ENCODE assay signal across 11 cellular contexts in genomic region chr2:240465268-240465764, GRCh38. TPM values are rescaled to one million over a fixed set of nuclear protein-coding genes. Genes with fewer than 3 reads are reported as not detected.
A peak's percentile ranks its signal among the peaks of the same experiment; 100 is the strongest.
DNase-seq lines count a peak whose midpoint lies in the region; ATAC-seq, FAIRE-seq and TF ChIP-seq lines count a peak whose summit lies in the region.
"Had no signal": no experiment of that assay in that cellular context is flagged by ENCODE, and none has a peak within 500 bp of the region (broad histone marks: within the 10 kb centered on the region; RNA-seq: fewer than 3 reads in every experiment).

No MANE protein-coding gene starts in this region.

- H2AFZ ChIP-seq in K562 (ENCODE audit: low read depth, low read length): no peak overlapping the region

- H3K9me1 ChIP-seq in K562 (ENCODE audit: control insufficient read depth, insufficient read depth, low read length): no peaks in the 10 kb centered on the region

- H3K36me3 ChIP-seq in K562 (ENCODE audit: control insufficient read depth, insufficient read depth, low read length) (no peaks in the 10 kb centered on the region), thyroid gland (no peaks in the 10 kb centered on the region)

- TF ChIP-seq EP300 in K562 (IDR thresholded peaks at IDR 0.05; ENCODE audit: low read length): no peak

- no peaks in the 10 kb centered on the region for H4K20me1 ChIP-seq in K562 (replicated peaks; ENCODE audit: control insufficient read depth, insufficient read depth, low read length)

- no peak for FAIRE-seq in K562 (lab: Jason Lieb, UNC)

- 80% methylated on average over 17 of the region's 22 CpGs for WGBS in K562 (ENCODE audit: insufficient coverage, low coverage, missing lambda C conversion rate)
- WGBS in thyroid gland, 2 donors: 97 to 100% methylated on average over 9 to 19 of the region's 22 CpGs

- H3K4me3 ChIP-seq in K562 (no peak overlapping the region), thyroid gland (replicated peaks in 1 of 3) (no peak overlapping the region)

- POLR2A ChIA-PET in K562 (lab: Yijun Ruan, JAX): no interaction called here

- H3K4me1 ChIP-seq in K562 (replicated peaks in 1 of 2; ENCODE audit: control insufficient read depth in 2 of 2, insufficient read depth in 2 of 2, low read length in 2 of 2): peaks cover 0 to 7% of the 10 kb centered on the region in 2 experiments; a peak in 1 of 5 replicates
- H3K4me1 ChIP-seq in thyroid gland: no peaks in the 10 kb centered on the region

- intact Hi-C loops in K562 (cut with micrococcal nuclease): no loop called here
- intact Hi-C loops in thyroid gland (cut with DNase I): no loop called here

- CTCF ChIA-PET in K562 (lab: Yijun Ruan, JAX; ENCODE audit: low intra/inter-chr PET ratio): no interaction called here

- H3K27me3 ChIP-seq in K562 (ENCODE audit: control insufficient read depth in 2 of 2, insufficient read depth in 2 of 2, low read length in 2 of 2) (no peaks in the 10 kb centered on the region; a peak in 1 of 5 replicates), thyroid gland (no peaks in the 10 kb centered on the region)

- TF ChIP-seq CTCF in K562 (IDR thresholded peaks at IDR 0.05 in 2 of 3, conservative IDR thresholded peaks at IDR 0.05 in 1 of 3; ENCODE audit: insufficient read depth in 2 of 3, low read depth in 1 of 3, low read length in 3 of 3) (no peak), thyroid gland (IDR thresholded peaks at IDR 0.05) (no peak)

- peak; percentile 3 for DNase-seq in activated gamma-delta T cell treated with Interleukin-2 at 50 U/mL for 16 hours
- no peak for DNase-seq in activated gamma-delta T cell (lab: John Stamatoyannopoulos, UW)
- DNase-seq in K562 (ENCODE audit: extremely low read depth in 1 of 4, low spot score in 3 of 4): no peak
- peak; percentile 90 for DNase-seq in mesenteric fat pad (ENCODE audit: low spot score)
- peak; percentile 1 to 2 for DNase-seq in thyroid gland
- DNase-seq in cerebellum (ENCODE audit: low spot score): no peak
- DNase-seq in cerebellar nuclear complex (lab: John Stamatoyannopoulos, UW): no peak
- no peak for DNase-seq in central memory CD4-positive, alpha-beta T cell
- DNase-seq: cortex of kidney, MV-4-11 had no signal

- no peak overlapping the region for H3K9ac ChIP-seq in K562 (ENCODE audit: insufficient read depth in 1 of 2, low read depth in 2 of 2, low read length in 2 of 2)

- TF ChIP-seq RAD21 in K562 (CRISPR knock-in tag; conservative IDR thresholded peaks at IDR 0.05 in 1 of 2, IDR thresholded peaks at IDR 0.05 in 1 of 2): no peak

- BruUV-seq in K562 (replicated peaks; lab: Mats Ljungman, UMichigan): no TSS peak

- ATAC-seq in K562: no peak
- ATAC-seq: esophagus mucosa had no signal

- H3K27ac ChIP-seq in K562 (ENCODE audit: extremely low read depth, low read depth, low read length): no peak overlapping the region
- no peak overlapping the region for H3K27ac ChIP-seq in thyroid gland

- no peak overlapping the region for H3K4me2 ChIP-seq in K562 (ENCODE audit: insufficient read depth, low read length)

- H3K9me3 ChIP-seq in K562 (replicated peaks; ENCODE audit: control insufficient read depth, insufficient read depth, low read depth, low read length) (no peaks in the 10 kb centered on the region), thyroid gland (no peaks in the 10 kb centered on the region)

- in situ Hi-C loops in K562 (cut with MboI): no loop called here

- TF ChIP-seq POLR2A in K562 (conservative IDR thresholded peaks at IDR 0.05): no peak
- TF ChIP-seq POLR2A in thyroid gland (IDR thresholded peaks at IDR 0.05): no peak

- H3K79me2 ChIP-seq in K562 (ENCODE audit: control insufficient read depth, insufficient read depth, low read length): no peaks in the 10 kb centered on the region

TF ChIP-seq in K562, 482 proteins besides CTCF, POLR2A, EP300 and RAD21:
- TF ChIP-seq POLR2G (IDR thresholded peaks at IDR 0.05; ENCODE audit: low read depth, low read length): peak; percentile 47; the same call in 1 of the 2 replicates
- TF ChIP-seq PPARD (CRISPR knock-in tag; IDR thresholded peaks at IDR 0.05): no peak

RNA-seq across cellular contexts. Expression of gene GPC1, which starts 29.9 kb away (rescaled TPM):
- 0.90 and 3.6 TPM in 2 replicates for total RNA-seq in K562 (2011; cell fraction: chromatin; rRNA removed; ENCODE audit: low replicate concordance)
- total RNA-seq in K562 (2011; cell fraction: nucleolus; rRNA removed): 3.3 and 3.7 TPM in 2 replicates
- total RNA-seq in K562 (2011; cell fraction: nucleoplasm; rRNA removed): 0.95 and 1.2 TPM in 2 replicates
- 0.24 TPM in 1 of 2 replicates, not detected in the other for total RNA-seq in K562 (2014; rRNA removed)
- total RNA-seq in K562 (2014; rRNA removed; fragmentation: Illumina TruSeq; extraction: Trizol): 0.07 and 0.26 TPM in 2 replicates
- total RNA-seq in K562 (2015; rRNA removed; fragmentation: Illumina TruSeq; extraction: Trizol): 0.11 and 0.14 TPM in 2 replicates
- 0.78 and 0.82 TPM in 2 replicates for total RNA-seq in K562 (2021)
- polyA plus RNA-seq in K562 (2011; rRNA removed): 0.13 and 0.30 TPM in 2 replicates
- polyA plus RNA-seq in K562 (2011; cell fraction: cytosol; rRNA removed): 0.13 and 0.57 TPM in 2 replicates
- 0.60 and 1.4 TPM in 2 replicates for polyA plus RNA-seq in K562 (2011; cell fraction: nucleus; rRNA removed)
- 0.39 and 0.80 TPM in 2 replicates for polyA plus RNA-seq in K562 (2012)
- polyA plus RNA-seq in K562 (2014; fragmentation: Illumina TruSeq; extraction: Trizol): 0.15 and 0.37 TPM in 2 replicates
- not detected for polyA plus RNA-seq in K562 (2014; fragmentation: Nextera tagmentation; extraction: Ambion mirVana)
- 0.08 and 0.32 TPM in 2 replicates for polyA plus RNA-seq in K562 (2014; rRNA removed)
- polyA minus RNA-seq in K562 (2011; rRNA and poly(A)+ RNA removed): 0.25 and 0.36 TPM in 2 replicates
- polyA minus RNA-seq in K562 (2011; cell fraction: cytosol; rRNA and poly(A)+ RNA removed): 0.29 and 1.6 TPM in 2 replicates
- 1.2 and 1.3 TPM in 2 replicates for polyA minus RNA-seq in K562 (2011; cell fraction: nucleus; rRNA and poly(A)+ RNA removed)
- 82.5 TPM for total RNA-seq in mesenteric fat pad
- total RNA-seq in thyroid gland: 10 to 100 TPM; 14.1 to 35.5 (median 26.8) TPM
- total RNA-seq in cerebellum: 70.1 TPM

Comparison
In these comparisons a context has a peak if more than half of its experiments do, and no peak if none do; other contexts are left out.
1. DNase-seq: peak in activated gamma-delta T cell treated with Interleukin-2 at 50 U/mL for 16 hours (single experiment), mesenteric fat pad (single experiment) and thyroid gland (2 of 2); none in activated gamma-delta T cell (single experiment), K562 (0 of 4), cerebellum (single experiment), cerebellar nuclear complex (0 of 2) and central memory CD4-positive, alpha-beta T cell (single experiment).